In the genomic region with DNA sequence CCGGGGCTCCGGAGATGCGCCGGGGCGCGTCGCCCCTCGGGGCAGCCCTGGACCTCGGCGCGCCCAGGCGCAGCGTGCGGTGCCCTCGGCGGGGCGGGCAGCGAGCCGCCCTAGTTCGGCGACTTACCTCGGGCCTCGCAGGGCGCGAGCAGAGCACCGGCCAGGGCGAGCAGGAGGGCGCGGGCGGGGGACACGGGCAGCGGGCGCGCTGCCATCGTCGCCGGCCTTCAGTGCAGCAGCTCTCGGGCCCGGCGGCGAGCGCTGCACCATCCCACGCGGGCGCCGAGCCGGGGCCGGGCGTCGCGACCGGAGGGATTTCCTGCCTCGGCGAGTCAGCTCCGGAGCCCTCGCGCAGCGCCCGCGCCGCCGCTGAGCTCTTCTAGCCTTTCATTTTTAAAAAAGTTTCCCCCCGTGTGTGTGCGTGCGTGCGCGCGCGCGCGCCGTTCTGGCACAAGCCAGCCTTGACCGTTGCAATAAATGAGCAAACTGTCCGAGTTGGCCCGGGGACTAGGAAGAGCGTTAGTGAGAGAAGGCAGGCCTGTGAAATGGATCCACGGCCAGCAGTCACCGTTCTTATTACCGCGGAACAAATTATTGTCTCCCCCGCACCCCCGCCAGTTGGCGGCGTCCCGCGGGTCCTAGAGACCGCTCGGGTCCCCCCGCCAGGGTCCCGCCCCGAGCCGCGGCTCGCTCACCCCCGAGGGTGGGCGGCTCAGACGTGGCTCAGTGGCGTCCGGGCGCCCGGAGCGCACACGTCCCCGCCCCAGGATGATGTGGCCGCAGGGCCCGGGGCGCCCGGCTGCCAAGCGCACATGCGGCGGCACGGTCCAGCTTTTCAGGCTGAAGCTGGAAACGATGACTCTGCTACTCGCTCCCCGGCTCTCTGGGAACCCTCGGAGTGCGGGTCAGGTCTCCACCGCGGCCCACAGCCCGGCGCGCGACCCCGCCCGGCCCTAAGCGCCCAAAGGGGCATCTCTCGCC, we compare ENCODE assay signal across 9 cellular contexts. TPM values are rescaled to one million over a fixed set of nuclear protein-coding genes. Genes with fewer than 3 reads are reported as not detected.
DNase-seq lines count a peak whose midpoint lies in the region; ATAC-seq and TF ChIP-seq lines count a peak whose summit lies in the region.
"Had no signal": no experiment of that assay in that cellular context is flagged by ENCODE, and none has a peak within 500 bp of the region (broad histone marks: within the 10 kb centered on the region; RNA-seq: fewer than 3 reads in every experiment).

A gene with protein sequence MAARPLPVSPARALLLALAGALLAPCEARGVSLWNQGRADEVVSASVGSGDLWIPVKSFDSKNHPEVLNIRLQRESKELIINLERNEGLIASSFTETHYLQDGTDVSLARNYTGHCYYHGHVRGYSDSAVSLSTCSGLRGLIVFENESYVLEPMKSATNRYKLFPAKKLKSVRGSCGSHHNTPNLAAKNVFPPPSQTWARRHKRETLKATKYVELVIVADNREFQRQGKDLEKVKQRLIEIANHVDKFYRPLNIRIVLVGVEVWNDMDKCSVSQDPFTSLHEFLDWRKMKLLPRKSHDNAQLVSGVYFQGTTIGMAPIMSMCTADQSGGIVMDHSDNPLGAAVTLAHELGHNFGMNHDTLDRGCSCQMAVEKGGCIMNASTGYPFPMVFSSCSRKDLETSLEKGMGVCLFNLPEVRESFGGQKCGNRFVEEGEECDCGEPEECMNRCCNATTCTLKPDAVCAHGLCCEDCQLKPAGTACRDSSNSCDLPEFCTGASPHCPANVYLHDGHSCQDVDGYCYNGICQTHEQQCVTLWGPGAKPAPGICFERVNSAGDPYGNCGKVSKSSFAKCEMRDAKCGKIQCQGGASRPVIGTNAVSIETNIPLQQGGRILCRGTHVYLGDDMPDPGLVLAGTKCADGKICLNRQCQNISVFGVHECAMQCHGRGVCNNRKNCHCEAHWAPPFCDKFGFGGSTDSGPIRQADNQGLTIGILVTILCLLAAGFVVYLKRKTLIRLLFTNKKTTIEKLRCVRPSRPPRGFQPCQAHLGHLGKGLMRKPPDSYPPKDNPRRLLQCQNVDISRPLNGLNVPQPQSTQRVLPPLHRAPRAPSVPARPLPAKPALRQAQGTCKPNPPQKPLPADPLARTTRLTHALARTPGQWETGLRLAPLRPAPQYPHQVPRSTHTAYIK (minus strand): TSS at position 547 of the 981 bp plus-strand sequence. CDS start 332 bp downstream, at position 215.

- H3K79me1 ChIP-seq in trophoblast cell (ENCODE audit: low read length), result no peaks in the 10 kb centered on the region

- intact Hi-C loops in activated CD8-positive, alpha-beta T cell treated with anti-CD3 and anti-CD28 coated beads for 36 hours (cut with micrococcal nuclease), result loop anchor here (5.0 kb wide), 1 partner anchor 406 kb away; no protein-coding TSS in a partner anchor

- peaks cover 2% of the 10 kb centered on the region for H3K9me3 Mint-ChIP-seq in activated CD8-positive, alpha-beta T cell treated with anti-CD3 and anti-CD28 coated beads for 36 hours
- H3K9me3 Mint-ChIP-seq in glutamatergic neuron (ENCODE audit: unreplicated experiment), result peaks cover 10% of the 10 kb centered on the region

- H3K4me1 ChIP-seq in trophoblast cell (ENCODE audit: control insufficient read depth in 1 of 2, insufficient read depth in 2 of 2, low read length in 2 of 2), result peaks cover 14 to 16% of the 10 kb centered on the region in 2 experiments

- H4K8ac ChIP-seq in trophoblast cell (ENCODE audit: low read depth, low read length), result peak within 1 kb of the TSS; percentile 44

- H3K4me3 Mint-ChIP-seq in activated CD8-positive, alpha-beta T cell treated with anti-CD3 and anti-CD28 coated beads for 36 hours, result no peak within 1 kb of the TSS
- H3K4me3 Mint-ChIP-seq in glutamatergic neuron (ENCODE audit: unreplicated experiment), result peak within 1 kb of the TSS; percentile 97

- no peak within 1 kb of the TSS for H3K4ac ChIP-seq in trophoblast cell (ENCODE audit: low read depth, low read length)

- H3K27me3 ChIP-seq in trophoblast cell (ENCODE audit: insufficient read depth, low read length), result peaks cover 26% of the 10 kb centered on the region

- H2BK120ac ChIP-seq in trophoblast cell (ENCODE audit: insufficient read depth, low read length, poor library complexity), result peak within 1 kb of the TSS; percentile 31

- no peak for ATAC-seq in activated CD8-positive, alpha-beta T cell treated with anti-CD3 and anti-CD28 coated beads for 36 hours
- no peak for ATAC-seq in GM21576 (IDR thresholded peaks at IDR 0.05; ENCODE audit: unreplicated experiment)

- no peak within 1 kb of the TSS for H2BK5ac ChIP-seq in trophoblast cell (ENCODE audit: low read depth, low read length, poor library complexity)

- H3K27ac Mint-ChIP-seq in activated CD8-positive, alpha-beta T cell treated with anti-CD3 and anti-CD28 coated beads for 36 hours, result no peak within 1 kb of the TSS
- no peak within 1 kb of the TSS for H3K27ac Mint-ChIP-seq in glutamatergic neuron (ENCODE audit: unreplicated experiment)

- H4K91ac ChIP-seq in trophoblast cell (ENCODE audit: low read depth, low read length), result peak within 1 kb of the TSS; percentile 37

- peak within 1 kb of the TSS; percentile 34 for H3K14ac ChIP-seq in trophoblast cell (ENCODE audit: low read length)

- H3K79me2 ChIP-seq in trophoblast cell (ENCODE audit: control insufficient read depth, insufficient read depth, low read length, poor library complexity), result no peaks in the 10 kb centered on the region

- H3K4me1 Mint-ChIP-seq in activated CD8-positive, alpha-beta T cell treated with anti-CD3 and anti-CD28 coated beads for 36 hours (ENCODE audit: low read depth), result peaks cover 8% of the 10 kb centered on the region
- peaks cover 19% of the 10 kb centered on the region for H3K4me1 Mint-ChIP-seq in glutamatergic neuron (ENCODE audit: low read depth, unreplicated experiment)

- H3K4me2 ChIP-seq in trophoblast cell (ENCODE audit: low read length), result peak within 1 kb of the TSS; percentile 98

- no peak within 1 kb of the TSS for H3K27ac ChIP-seq in trophoblast cell (ENCODE audit: low read depth, low read length)
- H3K27ac ChIP-seq: 22Rv1 had no signal

- no peak within 1 kb of the TSS for H4K12ac ChIP-seq in trophoblast cell (ENCODE audit: low read depth, low read length)

- peak within 1 kb of the TSS; percentile 76 for H3K4me3 ChIP-seq in trophoblast cell (ENCODE audit: low read depth, low read length)

- H3K9ac ChIP-seq in trophoblast cell (ENCODE audit: low read length), result no peak within 1 kb of the TSS

- TF ChIP-seq CTCF in activated CD8-positive, alpha-beta T cell treated with anti-CD3 and anti-CD28 coated beads for 36 hours (IDR thresholded peaks at IDR 0.05), result no peak
- TF ChIP-seq CTCF in glutamatergic neuron (IDR thresholded peaks at IDR 0.05; ENCODE audit: partially characterized antibody, unreplicated experiment), result no peak

- no peaks in the 10 kb centered on the region for H3K36me3 ChIP-seq in trophoblast cell (ENCODE audit: control insufficient read depth in 1 of 2, insufficient read depth in 2 of 2, low read length in 2 of 2)

- peak within 1 kb of the TSS; percentile 17 for H2BK12ac ChIP-seq in trophoblast cell (ENCODE audit: low read length)

- peaks cover 34% of the 10 kb centered on the region for H3K27me3 Mint-ChIP-seq in activated CD8-positive, alpha-beta T cell treated with anti-CD3 and anti-CD28 coated beads for 36 hours
- peaks cover 11% of the 10 kb centered on the region for H3K27me3 Mint-ChIP-seq in glutamatergic neuron (ENCODE audit: unreplicated experiment)

- peaks cover 2% of the 10 kb centered on the region for H3K36me3 Mint-ChIP-seq in activated CD8-positive, alpha-beta T cell treated with anti-CD3 and anti-CD28 coated beads for 36 hours (ENCODE audit: low read depth)
- peaks cover 12% of the 10 kb centered on the region for H3K36me3 Mint-ChIP-seq in glutamatergic neuron (ENCODE audit: unreplicated experiment)

- no peak within 1 kb of the TSS for H3K23ac ChIP-seq in trophoblast cell (ENCODE audit: low read length)

- no CpG with 5 or more reads among the region's 127 CpGs for WGBS in trophoblast cell (ENCODE audit: extremely low coverage, insufficient coverage, insufficient read length)

- DNase-seq in DMS 273 (lab: John Stamatoyannopoulos, UW; ENCODE audit: unreplicated experiment) (peak; percentile 39), DMS 273 treated with DMSO at 0.1 percent for 48 hours (lab: John Stamatoyannopoulos, UW) (no peak), glutamatergic neuron (peak; percentile 49), trophoblast cell (peak; percentile 94 to 96), NCI-H1694 (lab: John Stamatoyannopoulos, UW) (no peak), SHP77 (lab: John Stamatoyannopoulos, UW) (no peak)
- DNase-seq in activated CD8-positive, alpha-beta T cell treated with anti-CD3 and anti-CD28 coated beads for 36 hours, result peak; percentile 13

- peak within 1 kb of the TSS; percentile 59 for H2AFZ ChIP-seq in trophoblast cell (ENCODE audit: insufficient read depth, low read length, poor library complexity)

- CTCF ChIA-PET in activated CD8-positive, alpha-beta T cell treated with anti-CD3 and anti-CD28 coated beads for 36 hours (lab: Charles Lee), result no interaction called here

- POLR2A ChIA-PET in activated CD8-positive, alpha-beta T cell treated with anti-CD3 and anti-CD28 coated beads for 36 hours (lab: Charles Lee), result no interaction called here

- peak within 1 kb of the TSS; percentile 61 for H3K18ac ChIP-seq in trophoblast cell (ENCODE audit: low read length)

- H2AK5ac ChIP-seq in trophoblast cell (ENCODE audit: low read length), result no peak within 1 kb of the TSS

- H3K9me3 ChIP-seq in trophoblast cell (ENCODE audit: insufficient read depth, low read depth, low read length), result peaks cover 2% of the 10 kb centered on the region

RNA-seq across cellular contexts. Expression of the gene that starts here (rescaled TPM):
- total RNA-seq in activated CD8-positive, alpha-beta T cell treated with anti-CD3 and anti-CD28 coated beads for 36 hours, result 1 to 10 TPM; 1.3 TPM
- 18.4 TPM for total RNA-seq in glutamatergic neuron (ENCODE audit: unreplicated experiment)
- polyA plus RNA-seq in trophoblast cell (2013), result 4.1 TPM in 2 replicates

Comparison
In these comparisons a context has a peak if more than half of its experiments do, and no peak if none do; other contexts are left out.
1. DNase-seq: peak in DMS 273 (single experiment), activated CD8-positive, alpha-beta T cell treated with anti-CD3 and anti-CD28 coated beads for 36 hours (single experiment), glutamatergic neuron (single experiment) and trophoblast cell (2 of 2); none in DMS 273 treated with DMSO at 0.1 percent for 48 hours (single experiment), NCI-H1694 (single experiment) and SHP77 (0 of 2).